ENCODE assay signal across 24 cellular contexts in genomic region chr22:31695423-31695822, GRCh38. TPM values are rescaled to one million over a fixed set of nuclear protein-coding genes. Genes with fewer than 3 reads are reported as not detected.
DNase-seq lines count a peak whose midpoint lies in the region; ATAC-seq and TF ChIP-seq lines count a peak whose summit lies in the region.
"Had no signal": no experiment of that assay in that cellular context is flagged by ENCODE, and none has a peak within 500 bp of the region (broad histone marks: within the 10 kb centered on the region; RNA-seq: fewer than 3 reads in every experiment).

No MANE protein-coding gene starts in this region.

- POLR2A ChIA-PET in activated CD8-positive, alpha-beta T cell treated with anti-CD3 and anti-CD28 coated beads for 36 hours (lab: Charles Lee): interaction anchor here (1.1 to 1.2 kb wide), 2 partner anchors 46 to 133 kb away, joined by 3 to 4 read pairs; no protein-coding TSS in a partner anchor

- H3K4me1 Mint-ChIP-seq in activated CD8-positive, alpha-beta T cell treated with anti-CD3 and anti-CD28 coated beads for 36 hours (ENCODE audit: low read depth): peaks cover 19% of the 10 kb centered on the region
- H3K4me1 Mint-ChIP-seq: brain, nephron had no signal

- intact Hi-C loops in activated CD8-positive, alpha-beta T cell treated with anti-CD3 and anti-CD28 coated beads for 36 hours (cut with micrococcal nuclease): no loop called here
- intact Hi-C loops in ascending aorta (cut with DNase I): no loop called here

- DNase-seq in HT1080 (ENCODE audit: low read depth) (peak; percentile 51), MV-4-11 (lab: John Stamatoyannopoulos, UW) (peak; percentile 22), lung microvascular endothelial cell (ENCODE audit: low read depth in 2 of 2) (peak; percentile 28 to 36), ascending aorta (ENCODE audit: low spot score in 2 of 2) (no peak), NCI-H1105 (lab: John Stamatoyannopoulos, UW) (no peak)
- DNase-seq in activated CD8-positive, alpha-beta T cell treated with anti-CD3 and anti-CD28 coated beads for 36 hours: no peak
- DNase-seq: activated naive CD4-positive, alpha-beta T cell treated with anti-CD3 and anti-CD28 coated beads for 36 hours; COR-L47; Karpas-422; mesenchymal stem cell; NCI-H1436; NCI-H2171; NCI-H774; stimulated activated CD4-positive, alpha-beta T cell treated with anti-CD3 and anti-CD28 coated beads, Interleukin-2, amount 100 ng/mL, for 24 hours; stimulated activated naive CD8-positive, alpha-beta T cell treated with anti-CD3 and anti-CD28 coated beads, Interleukin-15, Interleukin-2, amounts not matched to agents 100 U/mL and 50 U/mL, for 24 hours; T1000; transverse colon had no signal

- no peak for ATAC-seq in activated CD8-positive, alpha-beta T cell treated with anti-CD3 and anti-CD28 coated beads for 36 hours
- ATAC-seq in HG02571 (IDR thresholded peaks at IDR 0.05; ENCODE audit: unreplicated experiment) (no peak), GM18861 (IDR thresholded peaks at IDR 0.05; ENCODE audit: unreplicated experiment) (no peak)
- ATAC-seq: stimulated activated naive CD8-positive, alpha-beta T cell treated with anti-CD3 and anti-CD28 coated beads, Interleukin-15, Interleukin-2, amounts not matched to agents 100 U/mL and 50 U/mL, for 24 hours had no signal

- no peaks in the 10 kb centered on the region for H3K9me3 Mint-ChIP-seq in activated CD8-positive, alpha-beta T cell treated with anti-CD3 and anti-CD28 coated beads for 36 hours
- H3K9me3 Mint-ChIP-seq: activated naive CD4-positive, alpha-beta T cell treated with anti-CD3 and anti-CD28 coated beads for 36 hours; brain; nephron had no signal

- no peak overlapping the region for H3K4me3 ChIP-seq in ascending aorta
- H3K4me3 ChIP-seq: coronary artery, prostate gland, SK-N-MC, transverse colon had no signal

- CTCF ChIA-PET in activated CD8-positive, alpha-beta T cell treated with anti-CD3 and anti-CD28 coated beads for 36 hours (lab: Charles Lee): interaction anchor here (1.0 to 1.2 kb wide), 2 partner anchors 11 to 30 kb away, joined by 3 read pairs; no protein-coding TSS in a partner anchor

- no peak overlapping the region for H3K27ac ChIP-seq in ascending aorta
- H3K27ac ChIP-seq: coronary artery, prostate gland, SK-N-MC, transverse colon had no signal

- H3K27ac Mint-ChIP-seq in activated CD8-positive, alpha-beta T cell treated with anti-CD3 and anti-CD28 coated beads for 36 hours: peak overlapping the region; percentile 3
- H3K27ac Mint-ChIP-seq: activated naive CD4-positive, alpha-beta T cell treated with anti-CD3 and anti-CD28 coated beads for 36 hours; brain; nephron had no signal

- no peak for TF ChIP-seq CTCF in activated CD8-positive, alpha-beta T cell treated with anti-CD3 and anti-CD28 coated beads for 36 hours (IDR thresholded peaks at IDR 0.05)
- no peak for TF ChIP-seq CTCF in ascending aorta (IDR thresholded peaks at IDR 0.05)

- no peaks in the 10 kb centered on the region for H3K9me3 ChIP-seq in ascending aorta
- H3K9me3 ChIP-seq: prostate gland, transverse colon had no signal

- no peaks in the 10 kb centered on the region for H3K4me1 ChIP-seq in ascending aorta
- H3K4me1 ChIP-seq: prostate gland, transverse colon had no signal

- peaks cover 34% of the 10 kb centered on the region for H3K36me3 Mint-ChIP-seq in activated CD8-positive, alpha-beta T cell treated with anti-CD3 and anti-CD28 coated beads for 36 hours (ENCODE audit: low read depth)

- H3K27me3 Mint-ChIP-seq in activated CD8-positive, alpha-beta T cell treated with anti-CD3 and anti-CD28 coated beads for 36 hours: no peaks in the 10 kb centered on the region
- H3K27me3 Mint-ChIP-seq: brain had no signal

- no peak overlapping the region for H3K4me3 Mint-ChIP-seq in activated CD8-positive, alpha-beta T cell treated with anti-CD3 and anti-CD28 coated beads for 36 hours
- H3K4me3 Mint-ChIP-seq: activated naive CD4-positive, alpha-beta T cell treated with anti-CD3 and anti-CD28 coated beads for 36 hours; brain; nephron had no signal

- no peaks in the 10 kb centered on the region for H3K27me3 ChIP-seq in ascending aorta
- H3K27me3 ChIP-seq: transverse colon had no signal

- peaks cover 46 to 78% of the 10 kb centered on the region in 2 donors for H3K36me3 ChIP-seq in ascending aorta
- H3K36me3 ChIP-seq: prostate gland had no signal

RNA-seq across cellular contexts. Expression of gene PISD, which starts 33.4 kb away (rescaled TPM):
- 49.1 and 52.2 TPM in 2 replicates for total RNA-seq in HT1080 (2014; rRNA removed; shearing (Covaris generic))
- polyA plus RNA-seq in HT1080 (2015; cell fraction: cytosol; rRNA removed): 25.0 and 26.7 TPM in 2 replicates
- polyA plus RNA-seq in HT1080 (2015; cell fraction: nucleus; rRNA removed): 58.2 and 64.8 TPM in 2 replicates
- 10 to 100 TPM; 33.9 to 35.9 TPM for total RNA-seq in activated CD8-positive, alpha-beta T cell treated with anti-CD3 and anti-CD28 coated beads for 36 hours
- total RNA-seq in lung microvascular endothelial cell: 19.6 and 29.6 TPM in 2 replicates
- total RNA-seq in ascending aorta: 110 TPM

RNA-seq across cellular contexts. Expression of gene PRR14L, which starts 54.5 kb away (rescaled TPM):
- 5.8 and 13.5 TPM in 2 replicates for total RNA-seq in HT1080 (2014; rRNA removed; shearing (Covaris generic))
- 8.7 and 11.4 TPM in 2 replicates for polyA plus RNA-seq in HT1080 (2015; cell fraction: cytosol; rRNA removed)
- 26.1 and 26.9 TPM in 2 replicates for polyA plus RNA-seq in HT1080 (2015; cell fraction: nucleus; rRNA removed)
- 10 to 100 TPM; 40.2 to 45.1 TPM for total RNA-seq in activated CD8-positive, alpha-beta T cell treated with anti-CD3 and anti-CD28 coated beads for 36 hours
- total RNA-seq in lung microvascular endothelial cell (13.9 and 18.5 TPM in 2 replicates), ascending aorta (17.2 TPM)

RNA-seq across cellular contexts. Expression of gene DEPDC5, which starts 58.4 kb away (rescaled TPM):
- total RNA-seq in HT1080 (2014; rRNA removed; shearing (Covaris generic)): 7.4 and 8.7 TPM in 2 replicates
- 5.7 and 7.2 TPM in 2 replicates for polyA plus RNA-seq in HT1080 (2015; cell fraction: cytosol; rRNA removed)
- 14.8 TPM in 2 replicates for polyA plus RNA-seq in HT1080 (2015; cell fraction: nucleus; rRNA removed)
- total RNA-seq in activated CD8-positive, alpha-beta T cell treated with anti-CD3 and anti-CD28 coated beads for 36 hours: 10 to 100 TPM; 31.6 to 36.4 TPM
- total RNA-seq in lung microvascular endothelial cell (5.7 and 8.9 TPM in 2 replicates), ascending aorta (5.2 TPM)

Comparison
In these comparisons a context has a peak if more than half of its experiments do, and no peak if none do; other contexts are left out.
1. DNase-seq: peak in HT1080 (single experiment), MV-4-11 (single experiment) and lung microvascular endothelial cell (2 of 2); none in activated CD8-positive, alpha-beta T cell treated with anti-CD3 and anti-CD28 coated beads for 36 hours (single experiment), ascending aorta (0 of 2) and NCI-H1105 (single experiment).